10 cellular contexts compared by ENCODE assay signal in genomic region chr7:30010022-30010421, GRCh38.
"Had no signal": no experiment of that assay in that cellular context is flagged by ENCODE, and none has a peak within 500 bp of the region (broad histone marks: within the 10 kb centered on the region; RNA-seq: fewer than 3 reads in every experiment).

No MANE protein-coding gene starts in this region.

- H3K4me2 ChIP-seq: GM23338 had no signal

- H3K9me3 ChIP-seq: HAP-1 had no signal

- DNase-seq: GM23248, GOT3, H7, HCEC 1CT, HFFc6 had no signal

- H2AFZ ChIP-seq: GM23248, GM23338 had no signal

- H3K27ac ChIP-seq: GM23248 had no signal

- H3K9me3 Mint-ChIP-seq: GM23338, HFFc6 had no signal

- H3K4me3 Mint-ChIP-seq: GM23338, HFFc6 had no signal

- FAIRE-seq: H1, H54 had no signal

- H3K9ac ChIP-seq: GM23248 had no signal

- H3K4me3 ChIP-seq: GM23248, GM23338, HAP-1 had no signal

- H3K27ac Mint-ChIP-seq: GM23338, HFFc6 had no signal

- ATAC-seq: GM23338, HCT116 had no signal
